In genomic region chr2:216546646-216547403, GRCh38 we compare ENCODE assay signal across 15 cellular contexts. TPM values are rescaled to one million over a fixed set of nuclear protein-coding genes. Genes with fewer than 3 reads are reported as not detected.
DNase-seq lines count a peak whose midpoint lies in the region; ATAC-seq and TF ChIP-seq lines count a peak whose summit lies in the region.
"Had no signal": no experiment of that assay in that cellular context is flagged by ENCODE, and none has a peak within 500 bp of the region (broad histone marks: within the 10 kb centered on the region; RNA-seq: fewer than 3 reads in every experiment).

No MANE protein-coding gene starts in this region.

- TF ChIP-seq CTCF in ascending aorta (IDR thresholded peaks at IDR 0.05) (no peak), fibroblast of the aortic adventitia (IDR thresholded peaks at IDR 0.05; ENCODE audit: insufficient read depth, low read length) (no peak), prostate gland (IDR thresholded peaks at IDR 0.05) (no peak)

- no peak overlapping the region for H3K4me3 ChIP-seq in ascending aorta
- H3K4me3 ChIP-seq in fibroblast of the aortic adventitia (ENCODE audit: low read depth, low read length) = no peak overlapping the region
- no peak overlapping the region for H3K4me3 ChIP-seq in prostate gland
- H3K4me3 ChIP-seq: SJSA1, tibial nerve had no signal

- intact Hi-C loops in ascending aorta (cut with DNase I) (no loop called here), prostate gland (cut with DNase I) (no loop called here)

- H3K4me1 ChIP-seq in ascending aorta = peaks cover 13 to 52% of the 10 kb centered on the region in 2 donors
- peaks cover 12% of the 10 kb centered on the region for H3K4me1 ChIP-seq in prostate gland (replicated peaks)

- H3K27me3 ChIP-seq in ascending aorta (no peaks in the 10 kb centered on the region), prostate gland (replicated peaks; ENCODE audit: insufficient read depth) (no peaks in the 10 kb centered on the region)
- H3K27me3 ChIP-seq: SJSA1, tibial nerve had no signal

- H3K27ac ChIP-seq in ascending aorta = peak overlapping the region; percentile 64 to 89
- peak overlapping the region; percentile 15 to 48 for H3K27ac ChIP-seq in prostate gland
- H3K27ac ChIP-seq: SJSA1, tibial nerve had no signal

- WGBS in prostate gland = 69% methylated on average over 7 of the region's 7 CpGs

- H3K9me3 ChIP-seq in ascending aorta = no peaks in the 10 kb centered on the region
- H3K9me3 ChIP-seq in prostate gland = no peaks in the 10 kb centered on the region
- H3K9me3 ChIP-seq: SJSA1, tibial nerve had no signal

- DNase-seq in GM03348 (ENCODE audit: low spot score) (peak; percentile 72), ascending aorta (ENCODE audit: low spot score in 2 of 2) (peak in 1 of 2 donors; percentile 85), fibroblast of the aortic adventitia (ENCODE audit: low read depth) (peak; percentile 44), prostate gland (ENCODE audit: low spot score) (peak; percentile 27), DMS114 treated with DMSO at 0.1 percent for 48 hours (lab: John Stamatoyannopoulos, UW; ENCODE audit: unreplicated experiment) (no peak), SKM-1 treated with dmso at 0.1 percent for 144 hours (lab: John Stamatoyannopoulos, UW; ENCODE audit: unreplicated experiment) (no peak)
- DNase-seq: activated CD8-positive, alpha-beta memory T cell treated with anti-CD3 and anti-CD28 coated beads for 24 hours; activated gamma-delta T cell; cerebellar nuclear complex; DMS 273 treated with DMSO at 0.1 percent for 48 hours; occipital lobe had no signal

- TF ChIP-seq POLR2A in prostate gland (IDR thresholded peaks at IDR 0.05) = no peak

- ATAC-seq in HG03097 (IDR thresholded peaks at IDR 0.05; ENCODE audit: low FRiP score, unreplicated experiment) (no peak), HG02588 (IDR thresholded peaks at IDR 0.05; ENCODE audit: unreplicated experiment) (no peak)

- H3K36me3 ChIP-seq in ascending aorta = no peaks in the 10 kb centered on the region
- H3K36me3 ChIP-seq in prostate gland = no peaks in the 10 kb centered on the region
- H3K36me3 ChIP-seq: SJSA1, tibial nerve had no signal

RNA-seq across cellular contexts. Expression of gene RPL37A, which starts 48.2 kb away (rescaled TPM):
- total RNA-seq in ascending aorta (493 TPM), fibroblast of the aortic adventitia (ENCODE audit: low replicate concordance) (1,513 and 2,231 TPM in 2 replicates), prostate gland (1,000 to 10,000 TPM; 1,435 to 1,814 TPM)

Comparison
In these comparisons a context has a peak if more than half of its experiments do, and no peak if none do; other contexts are left out.
1. DNase-seq: peak in GM03348 (single experiment), fibroblast of the aortic adventitia (single experiment) and prostate gland (single experiment); none in DMS114 treated with DMSO at 0.1 percent for 48 hours (single experiment) and SKM-1 treated with dmso at 0.1 percent for 144 hours (single experiment).